25 cellular contexts compared by ENCODE assay signal in the genomic region with DNA sequence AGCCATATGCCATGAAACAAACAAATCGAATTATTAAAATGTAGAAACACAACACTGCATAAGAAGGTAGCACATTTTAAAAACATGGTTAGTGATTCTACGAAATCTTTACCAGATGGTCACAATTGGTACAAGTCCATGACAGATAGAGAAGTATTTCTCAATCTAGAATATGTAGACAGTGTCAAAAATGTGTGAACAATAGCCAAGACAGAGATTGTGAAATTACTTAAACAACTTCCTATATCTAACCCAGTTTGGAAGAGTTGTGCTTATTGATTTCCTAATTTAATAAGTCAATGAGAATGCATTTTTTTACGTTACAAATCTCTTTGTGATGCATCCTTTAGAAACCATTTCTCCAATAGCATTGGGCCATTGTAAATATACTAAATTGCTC.
"Had no signal": no experiment of that assay in that cellular context is flagged by ENCODE, and none has a peak within 500 bp of the region (broad histone marks: within the 10 kb centered on the region; RNA-seq: fewer than 3 reads in every experiment).

No MANE protein-coding gene starts in this region.

- H3K4me1 Mint-ChIP-seq: activated B cell treated with CpG ODN at 0.5 μM for 24 hours; activated CD4-positive, alpha-beta T cell treated with anti-CD3 and anti-CD28 coated beads for 36 hours had no signal

- H3K4me3 Mint-ChIP-seq: activated B cell treated with CpG ODN at 0.5 μM for 24 hours; activated CD4-positive, alpha-beta T cell treated with anti-CD3 and anti-CD28 coated beads for 36 hours; activated naive CD8-positive, alpha-beta T cell; activated T-cell treated with anti-CD3 and anti-CD28 coated beads, Interleukin-2, amount 50 U/mL, for 4 hours; effector memory CD8-positive, alpha-beta T cell had no signal

- H3K27me3 ChIP-seq: heart right ventricle, upper lobe of left lung had no signal

- H3K9me3 ChIP-seq: heart right ventricle, mucosa of descending colon, upper lobe of left lung had no signal

- ATAC-seq: activated CD4-positive, alpha-beta T cell treated with anti-CD3 and anti-CD28 coated beads for 36 hours; activated T-cell treated with anti-CD3 and anti-CD28 coated beads, Interleukin-2, amount 50 U/mL, for 4 hours; effector memory CD8-positive, alpha-beta T cell; esophagus mucosa; heart right ventricle; left colon; mucosa of descending colon; right cardiac atrium had no signal

- H3K4me3 ChIP-seq: heart right ventricle, mucosa of descending colon, upper lobe of left lung had no signal

- H3K9me3 Mint-ChIP-seq: activated B cell treated with CpG ODN at 0.5 μM for 24 hours; activated T-helper 2 cell treated with anti-CD3 and anti-CD28 coated beads, Interferon-gamma antibody, Interleukin-2, Interleukin-4, amounts not matched to agents 10 μg/mL and 5 μg/mL and 100 μg/mL, durations not matched to agents 14 hours and 24 hours and 36 hours had no signal

- H3K27me3 Mint-ChIP-seq: activated B cell treated with CpG ODN at 0.5 μM for 24 hours; activated CD4-positive, alpha-beta T cell treated with anti-CD3 and anti-CD28 coated beads for 36 hours; activated naive CD8-positive, alpha-beta T cell; effector memory CD8-positive, alpha-beta T cell had no signal

- H3K36me3 ChIP-seq: heart right ventricle, upper lobe of left lung had no signal

- DNase-seq: activated B cell treated with CpG ODN at 0.5 μM for 24 hours; activated CD4-positive, alpha-beta T cell treated with anti-CD3 and anti-CD28 coated beads for 36 hours; activated CD4-positive, alpha-beta T cell treated with anti-CD3 and anti-CD28 coated beads, Interleukin-2, amount 50 U/mL, for 4 hours; activated CD8-positive, alpha-beta memory T cell treated with anti-CD3 and anti-CD28 coated beads for 24 hours; activated CD8-positive, alpha-beta memory T cell treated with anti-CD3 and anti-CD28 coated beads, Interleukin-2, amount 50 U/mL, for 4 hours; activated naive CD4-positive, alpha-beta T cell; activated T-cell treated with anti-CD3 and anti-CD28 coated beads, Interleukin-2, amount 50 U/mL, for 4 hours; central memory CD4-positive, alpha-beta T cell; dermis blood vessel endothelial cell; effector memory CD8-positive, alpha-beta T cell; foreskin fibroblast; heart right ventricle; left colon; mesenchymal stem cell; mucosa of descending colon; nucleus accumbens; right cardiac atrium; stimulated activated CD4-positive, alpha-beta T cell treated with anti-CD3 and anti-CD28 coated beads, Interleukin-4, amount 100 ng/mL, for 24 hours; stimulated activated naive CD4-positive, alpha-beta T cell treated with Interleukin-2 at 50 U/mL for 16 hours; T1000; upper lobe of left lung had no signal

- H3K27ac Mint-ChIP-seq: activated B cell treated with CpG ODN at 0.5 μM for 24 hours; activated CD4-positive, alpha-beta T cell treated with anti-CD3 and anti-CD28 coated beads for 36 hours; activated naive CD8-positive, alpha-beta T cell; activated T-helper 2 cell treated with anti-CD3 and anti-CD28 coated beads, Interferon-gamma antibody, Interleukin-2, Interleukin-4, amounts not matched to agents 10 μg/mL and 5 μg/mL and 100 μg/mL, durations not matched to agents 14 hours and 24 hours and 36 hours; effector memory CD8-positive, alpha-beta T cell had no signal

- H3K27ac ChIP-seq: heart right ventricle, parathyroid adenoma, upper lobe of left lung had no signal

- H3K4me1 ChIP-seq: heart right ventricle, parathyroid adenoma, upper lobe of left lung had no signal

- H3K36me3 Mint-ChIP-seq: activated naive CD8-positive, alpha-beta T cell had no signal
